In the genomic region with DNA sequence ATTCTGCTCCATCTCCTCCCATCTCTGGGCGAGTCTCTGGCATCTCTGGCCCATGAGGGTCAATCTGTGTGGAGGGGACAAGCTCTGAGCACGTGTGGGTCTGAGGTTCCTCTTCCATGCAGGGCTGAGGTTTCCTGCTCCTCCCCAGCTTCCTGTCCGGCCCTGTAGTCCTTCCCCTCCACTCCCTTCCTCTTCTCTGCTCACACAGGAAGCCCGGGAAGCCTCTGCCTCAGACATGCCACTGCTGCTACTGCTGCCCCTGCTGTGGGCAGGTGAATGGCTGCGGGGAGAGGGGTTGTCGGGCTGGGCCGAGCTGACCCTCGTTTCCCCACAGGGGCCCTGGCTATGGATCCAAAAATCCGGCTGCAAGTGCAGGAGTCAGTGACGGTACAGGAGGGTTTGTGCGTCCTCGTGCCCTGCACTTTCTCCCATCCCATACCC, we compare ENCODE assay signal across 1 cellular context.
TF ChIP-seq lines count a peak whose summit lies in the region.

No MANE protein-coding gene starts in this region.

TF ChIP-seq in GM12878, 131 proteins besides CTCF, POLR2A, EP300 and RAD21:
- TF ChIP-seq ZBTB11 (CRISPR knock-in tag; IDR thresholded peaks at IDR 0.05) (peak; percentile 44; the same call in 1 of the 2 replicates), GABPA (IDR thresholded peaks at IDR 0.05; ENCODE audit: low read depth) (peak; percentile 78)
- TF ChIP-seq, protein P1, sequence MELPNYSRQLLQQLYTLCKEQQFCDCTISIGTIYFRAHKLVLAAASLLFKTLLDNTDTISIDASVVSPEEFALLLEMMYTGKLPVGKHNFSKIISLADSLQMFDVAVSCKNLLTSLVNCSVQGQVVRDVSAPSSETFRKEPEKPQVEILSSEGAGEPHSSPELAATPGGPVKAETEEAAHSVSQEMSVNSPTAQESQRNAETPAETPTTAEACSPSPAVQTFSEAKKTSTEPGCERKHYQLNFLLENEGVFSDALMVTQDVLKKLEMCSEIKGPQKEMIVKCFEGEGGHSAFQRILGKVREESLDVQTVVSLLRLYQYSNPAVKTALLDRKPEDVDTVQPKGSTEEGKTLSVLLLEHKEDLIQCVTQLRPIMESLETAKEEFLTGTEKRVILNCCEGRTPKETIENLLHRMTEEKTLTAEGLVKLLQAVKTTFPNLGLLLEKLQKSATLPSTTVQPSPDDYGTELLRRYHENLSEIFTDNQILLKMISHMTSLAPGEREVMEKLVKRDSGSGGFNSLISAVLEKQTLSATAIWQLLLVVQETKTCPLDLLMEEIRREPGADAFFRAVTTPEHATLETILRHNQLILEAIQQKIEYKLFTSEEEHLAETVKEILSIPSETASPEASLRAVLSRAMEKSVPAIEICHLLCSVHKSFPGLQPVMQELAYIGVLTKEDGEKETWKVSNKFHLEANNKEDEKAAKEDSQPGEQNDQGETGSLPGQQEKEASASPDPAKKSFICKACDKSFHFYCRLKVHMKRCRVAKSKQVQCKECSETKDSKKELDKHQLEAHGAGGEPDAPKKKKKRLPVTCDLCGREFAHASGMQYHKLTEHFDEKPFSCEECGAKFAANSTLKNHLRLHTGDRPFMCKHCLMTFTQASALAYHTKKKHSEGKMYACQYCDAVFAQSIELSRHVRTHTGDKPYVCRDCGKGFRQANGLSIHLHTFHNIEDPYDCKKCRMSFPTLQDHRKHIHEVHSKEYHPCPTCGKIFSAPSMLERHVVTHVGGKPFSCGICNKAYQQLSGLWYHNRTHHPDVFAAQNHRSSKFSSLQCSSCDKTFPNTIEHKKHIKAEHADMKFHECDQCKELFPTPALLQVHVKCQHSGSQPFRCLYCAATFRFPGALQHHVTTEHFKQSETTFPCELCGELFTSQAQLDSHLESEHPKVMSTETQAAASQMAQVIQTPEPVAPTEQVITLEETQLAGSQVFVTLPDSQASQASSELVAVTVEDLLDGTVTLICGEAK (IDR thresholded peaks at IDR 0.05; ENCODE audit: borderline replicate concordance), result peak; percentile 47; the same call in 1 of the 2 replicates
